Comparison of ENCODE assay signal across 14 cellular contexts in genomic region chr12:47547077-47547476, GRCh38.
DNase-seq lines count a peak whose midpoint lies in the region; ATAC-seq, FAIRE-seq and TF ChIP-seq lines count a peak whose summit lies in the region.
"Had no signal": no experiment of that assay in that cellular context is flagged by ENCODE, and none has a peak within 500 bp of the region (broad histone marks: within the 10 kb centered on the region; RNA-seq: fewer than 3 reads in every experiment).

No MANE protein-coding gene starts in this region.

- DNase-seq in DMS 273 (lab: John Stamatoyannopoulos, UW; ENCODE audit: unreplicated experiment) (peak; percentile 12), DMS 273 treated with DMSO at 0.1 percent for 48 hours (lab: John Stamatoyannopoulos, UW) (no peak), RCC 7860 (ENCODE audit: low spot score) (peak; percentile 9), esophagus muscularis mucosa (ENCODE audit: extremely low spot score) (peak; percentile 47), skeletal muscle cell (ENCODE audit: low read depth) (peak; percentile 9), GM12891 (ENCODE audit: insufficient read length, low spot score) (no peak), NCI-H1417 treated with DMSO at 0.1 percent for 48 hours (lab: John Stamatoyannopoulos, UW) (no peak)
- DNase-seq: 8988T; activated naive CD4-positive, alpha-beta T cell treated with anti-CD3 and anti-CD28 coated beads, Interleukin-2, amount 10 ng/mL, durations not matched to agents 7 days and 5 days; NCI-H1930; T-helper 9 cell had no signal

- no peaks in the 10 kb centered on the region for H3K9me3 ChIP-seq in esophagus muscularis mucosa
- H3K9me3 ChIP-seq: suprapubic skin had no signal

- no peaks in the 10 kb centered on the region for H3K36me3 ChIP-seq in esophagus muscularis mucosa
- H3K36me3 ChIP-seq: suprapubic skin had no signal

- intact Hi-C loops in esophagus muscularis mucosa (cut with DNase I): no loop called here

- FAIRE-seq in RCC 7860 (lab: Jason Lieb, UNC) (peak; percentile 59), GM12891 (lab: Jason Lieb, UNC) (no peak)

- no peaks in the 10 kb centered on the region for H3K4me1 ChIP-seq in esophagus muscularis mucosa
- H3K4me1 ChIP-seq: suprapubic skin had no signal

- TF ChIP-seq EP300 in esophagus muscularis mucosa (IDR thresholded peaks at IDR 0.05): no peak

- no peak overlapping the region for H3K27ac ChIP-seq in esophagus muscularis mucosa (replicated peaks in 1 of 4)
- H3K27ac ChIP-seq: skin epidermis, suprapubic skin had no signal

- no peaks in the 10 kb centered on the region for H3K27me3 ChIP-seq in esophagus muscularis mucosa
- H3K27me3 ChIP-seq: suprapubic skin had no signal

- H3K4me3 ChIP-seq in esophagus muscularis mucosa: no peak overlapping the region
- no peak overlapping the region for H3K4me3 ChIP-seq in skeletal muscle cell (ENCODE audit: low read depth, low read length)
- H3K4me3 ChIP-seq: skin epidermis, suprapubic skin had no signal

- no peak for ATAC-seq in GM18858 (IDR thresholded peaks at IDR 0.05; ENCODE audit: unreplicated experiment)

- TF ChIP-seq POLR2A in esophagus muscularis mucosa (IDR thresholded peaks at IDR 0.05; ENCODE audit: low read depth) (no peak), GM12891 (IDR thresholded peaks at IDR 0.05; ENCODE audit: low read depth, low read length) (no peak)

- TF ChIP-seq CTCF in esophagus muscularis mucosa (IDR thresholded peaks at IDR 0.05): no peak

- 92% methylated on average over 6 of the region's 6 CpGs for WGBS in esophagus muscularis mucosa

TF ChIP-seq in GM12891, 5 proteins besides CTCF, POLR2A, EP300 and RAD21:
- no peak for TF ChIP-seq PAX5 (IDR thresholded peaks at IDR 0.05; ENCODE audit: insufficient read depth, low read length, severe bottlenecking)
- no peak for TF ChIP-seq SPI1 (IDR thresholded peaks at IDR 0.05; ENCODE audit: low read depth, low read length)
- TF ChIP-seq POLR2AphosphoS5 (IDR thresholded peaks at IDR 0.05; ENCODE audit: low read depth, low read length): no peak
- TF ChIP-seq TAF1 (IDR thresholded peaks at IDR 0.05; ENCODE audit: low read depth, low read length): no peak
- TF ChIP-seq POU2F2 (IDR thresholded peaks at IDR 0.05; ENCODE audit: low read depth, low read length): no peak

Comparison
In these comparisons a context has a peak if more than half of its experiments do, and no peak if none do; other contexts are left out.
1. DNase-seq: peak in DMS 273 (single experiment), RCC 7860 (single experiment), esophagus muscularis mucosa (single experiment) and skeletal muscle cell (single experiment); none in DMS 273 treated with DMSO at 0.1 percent for 48 hours (single experiment), GM12891 (single experiment) and NCI-H1417 treated with DMSO at 0.1 percent for 48 hours (single experiment).